Comparison of ENCODE assay signal across 9 cellular contexts in genomic region chr5:59020611-59021285, GRCh38.
DNase-seq lines count a peak whose midpoint lies in the region; ATAC-seq and TF ChIP-seq lines count a peak whose summit lies in the region.
"Had no signal": no experiment of that assay in that cellular context is flagged by ENCODE, and none has a peak within 500 bp of the region (broad histone marks: within the 10 kb centered on the region; RNA-seq: fewer than 3 reads in every experiment).

No MANE protein-coding gene starts in this region.

- CTCF ChIA-PET in activated naive CD4-positive, alpha-beta T cell treated with anti-CD3 and anti-CD28 coated beads for 36 hours (lab: Charles Lee), result interaction anchor here (1.1 to 2.6 kb wide), 8 partner anchors 12 to 152 kb away, joined by 3 to 13 read pairs (median 6); no protein-coding TSS in a partner anchor

- peak overlapping the region; percentile 42 for H3K4me3 Mint-ChIP-seq in activated naive CD4-positive, alpha-beta T cell treated with anti-CD3 and anti-CD28 coated beads for 36 hours
- peak overlapping the region; percentile 69 to 86 for H3K4me3 Mint-ChIP-seq in activated T-cell treated with anti-CD3 and anti-CD28 coated beads, Interleukin-2, amount 50 U/mL, for 72 hours
- H3K4me3 Mint-ChIP-seq in type B pancreatic cell, result peak overlapping the region; percentile 13
- H3K4me3 Mint-ChIP-seq: naive B cell had no signal

- peak overlapping the region; percentile 89 for H3K27ac Mint-ChIP-seq in activated naive CD4-positive, alpha-beta T cell treated with anti-CD3 and anti-CD28 coated beads for 36 hours
- H3K27ac Mint-ChIP-seq in activated T-cell treated with anti-CD3 and anti-CD28 coated beads, Interleukin-2, amount 50 U/mL, for 72 hours, result peak overlapping the region; percentile 97
- H3K27ac Mint-ChIP-seq in type B pancreatic cell, result peak overlapping the region; percentile 79
- H3K27ac Mint-ChIP-seq: naive B cell had no signal

- H3K36me3 Mint-ChIP-seq in activated naive CD4-positive, alpha-beta T cell treated with anti-CD3 and anti-CD28 coated beads for 36 hours (ENCODE audit: low read depth), result peaks cover 62% of the 10 kb centered on the region
- peaks cover 24 to 61% of the 10 kb centered on the region in 2 donors for H3K36me3 Mint-ChIP-seq in activated T-cell treated with anti-CD3 and anti-CD28 coated beads, Interleukin-2, amount 50 U/mL, for 72 hours (ENCODE audit: insufficient read depth in 2 of 2)
- H3K36me3 Mint-ChIP-seq in type B pancreatic cell, result peaks cover 38% of the 10 kb centered on the region

- peak; percentile 76 for DNase-seq in activated naive CD4-positive, alpha-beta T cell treated with anti-CD3 and anti-CD28 coated beads for 36 hours
- DNase-seq in activated naive CD4-positive, alpha-beta T cell treated with anti-CD3 and anti-CD28 coated beads, Interleukin-2, amount 50 U/mL, for 16 hours, result no peak
- DNase-seq in activated T-cell treated with anti-CD3 and anti-CD28 coated beads, Interleukin-2, amount 50 U/mL, for 72 hours, result peak; percentile 45 to 57
- DNase-seq in kidney glomerular epithelial cell (lab: John Stamatoyannopoulos, UW) (peak; percentile 85), type B pancreatic cell (ENCODE audit: extremely low spot score, unreplicated experiment) (no peak), D341Med (ENCODE audit: low spot score) (no peak), mesenteric fat pad (ENCODE audit: low spot score) (no peak)
- no peak for DNase-seq in central memory CD4-positive, alpha-beta T cell
- DNase-seq: naive B cell had no signal

- H3K9me3 Mint-ChIP-seq in activated naive CD4-positive, alpha-beta T cell treated with anti-CD3 and anti-CD28 coated beads for 36 hours, result peaks cover 14% of the 10 kb centered on the region
- H3K9me3 Mint-ChIP-seq in activated T-cell treated with anti-CD3 and anti-CD28 coated beads, Interleukin-2, amount 50 U/mL, for 72 hours, result peaks cover 0 to 8% of the 10 kb centered on the region in 2 donors
- peaks cover 5% of the 10 kb centered on the region for H3K9me3 Mint-ChIP-seq in type B pancreatic cell

- no peaks in the 10 kb centered on the region for H3K27me3 Mint-ChIP-seq in activated naive CD4-positive, alpha-beta T cell treated with anti-CD3 and anti-CD28 coated beads for 36 hours (ENCODE audit: low read depth)
- H3K27me3 Mint-ChIP-seq in activated T-cell treated with anti-CD3 and anti-CD28 coated beads, Interleukin-2, amount 50 U/mL, for 72 hours (ENCODE audit: low read depth), result no peaks in the 10 kb centered on the region
- H3K27me3 Mint-ChIP-seq in type B pancreatic cell, result no peaks in the 10 kb centered on the region
- H3K27me3 Mint-ChIP-seq: naive B cell had no signal

- peak; percentile 96 for ATAC-seq in activated T-cell treated with anti-CD3 and anti-CD28 coated beads, Interleukin-2, amount 50 U/mL, for 72 hours (replicated peaks in 1 of 2)

- no peak for TF ChIP-seq CTCF in type B pancreatic cell (conservative IDR thresholded peaks at IDR 0.05)

- H3K4me1 Mint-ChIP-seq in activated naive CD4-positive, alpha-beta T cell treated with anti-CD3 and anti-CD28 coated beads for 36 hours (ENCODE audit: low read depth), result peaks cover 57% of the 10 kb centered on the region
- H3K4me1 Mint-ChIP-seq in activated T-cell treated with anti-CD3 and anti-CD28 coated beads, Interleukin-2, amount 50 U/mL, for 72 hours (ENCODE audit: low read depth), result peaks cover 67% of the 10 kb centered on the region
- peaks cover 27% of the 10 kb centered on the region for H3K4me1 Mint-ChIP-seq in type B pancreatic cell (ENCODE audit: unreplicated experiment)
- H3K4me1 Mint-ChIP-seq: naive B cell had no signal

- intact Hi-C loops in activated naive CD4-positive, alpha-beta T cell treated with anti-CD3 and anti-CD28 coated beads for 36 hours (cut with micrococcal nuclease), result loop anchor here (1.0 to 5.0 kb wide), 9 partner anchors 16 to 347 kb away; no protein-coding TSS in a partner anchor

Comparison
In these comparisons a context has a peak if more than half of its experiments do, and no peak if none do; other contexts are left out.
1. DNase-seq: peak in activated naive CD4-positive, alpha-beta T cell treated with anti-CD3 and anti-CD28 coated beads for 36 hours (single experiment), activated T-cell treated with anti-CD3 and anti-CD28 coated beads, Interleukin-2, amount 50 U/mL, for 72 hours (2 of 2) and kidney glomerular epithelial cell (single experiment); none in activated naive CD4-positive, alpha-beta T cell treated with anti-CD3 and anti-CD28 coated beads, Interleukin-2, amount 50 U/mL, for 16 hours (single experiment), type B pancreatic cell (single experiment), D341Med (single experiment), central memory CD4-positive, alpha-beta T cell (single experiment) and mesenteric fat pad (single experiment).
2. H3K4me3 Mint-ChIP-seq: peak in every context shown above with its lines; median percentile 78 in activated T-cell treated with anti-CD3 and anti-CD28 coated beads, Interleukin-2, amount 50 U/mL, for 72 hours; 42 in activated naive CD4-positive, alpha-beta T cell treated with anti-CD3 and anti-CD28 coated beads for 36 hours; 13 in type B pancreatic cell.
3. Peak in every context shown above with its lines, with median percentiles within 50 percentile points of each other: H3K27ac Mint-ChIP-seq.